In the genomic region with DNA sequence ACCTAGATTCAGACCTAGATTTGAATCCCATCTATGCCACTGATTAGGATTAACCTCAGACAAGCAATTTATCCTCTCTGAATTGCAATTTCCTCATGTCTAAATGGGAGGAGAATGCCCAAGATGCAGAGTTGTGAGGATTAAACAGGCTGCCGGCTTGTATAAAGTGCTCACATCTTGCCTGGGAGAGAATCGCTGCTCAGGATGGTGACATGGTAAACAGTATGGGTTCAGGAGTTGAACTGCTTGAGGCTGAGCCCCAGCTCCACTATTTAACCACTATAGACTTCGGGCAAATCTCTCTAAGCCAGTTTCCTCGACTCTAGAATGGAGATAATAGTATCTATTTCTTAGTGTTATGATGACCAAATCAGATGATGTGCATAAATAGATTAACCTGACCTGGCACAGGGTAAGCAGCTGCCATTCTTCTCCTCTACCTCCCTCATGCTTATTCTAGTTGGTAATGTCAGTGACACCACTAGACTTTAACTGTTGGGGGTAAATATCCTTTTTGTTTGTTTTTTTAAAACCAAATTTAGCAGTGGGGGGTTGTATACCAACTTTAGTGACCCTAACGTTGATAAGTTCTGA, we compare ENCODE assay signal across 8 cellular contexts. TPM values are rescaled to one million over a fixed set of nuclear protein-coding genes. Genes with fewer than 3 reads are reported as not detected.
A peak's percentile ranks its signal among the peaks of the same experiment; 100 is the strongest.
DNase-seq lines count a peak whose midpoint lies in the region; ATAC-seq, FAIRE-seq and TF ChIP-seq lines count a peak whose summit lies in the region.

No MANE protein-coding gene starts in this region.

- peak; percentile 48 for FAIRE-seq in GM12891 (lab: Jason Lieb, UNC)

- intact Hi-C loops in prostate gland (cut with DNase I): loop anchor here (5.0 kb wide), 1 partner anchor 150 kb away; no protein-coding TSS in a partner anchor

- peaks cover 0 to 5% of the 10 kb centered on the region in 2 donors for H3K36me3 ChIP-seq in prostate gland

- H3K27me3 ChIP-seq in prostate gland (replicated peaks; ENCODE audit: insufficient read depth): no peaks in the 10 kb centered on the region

- H3K4me3 ChIP-seq in epithelial cell of proximal tubule (ENCODE audit: low read depth, low read length) (peak overlapping the region; percentile 47), prostate gland (no peak overlapping the region)

- peak overlapping the region; percentile 72 to 81 for H3K27ac ChIP-seq in prostate gland

- ATAC-seq in HG03439 (IDR thresholded peaks at IDR 0.05; ENCODE audit: unreplicated experiment) (no peak), GM18502 (IDR thresholded peaks at IDR 0.05; ENCODE audit: poor library complexity, unreplicated experiment) (no peak)

- H3K9me3 ChIP-seq in prostate gland: no peaks in the 10 kb centered on the region

- 21% methylated on average over 5 of the region's 5 CpGs for WGBS in prostate gland

- H3K4me1 ChIP-seq in prostate gland (replicated peaks): no peaks in the 10 kb centered on the region

- TF ChIP-seq POLR2A in GM12891 (IDR thresholded peaks at IDR 0.05; ENCODE audit: low read depth, low read length) (no peak), prostate gland (IDR thresholded peaks at IDR 0.05) (no peak)

- DNase-seq in GM12891 (ENCODE audit: insufficient read length, low spot score) (no peak), OCI-M1 (lab: John Stamatoyannopoulos, UW) (peak; percentile 74), epithelial cell of proximal tubule (ENCODE audit: low read depth) (no peak), prostate gland (ENCODE audit: low spot score) (no peak), NCI-H146 (lab: John Stamatoyannopoulos, UW) (no peak), HK-2 (ENCODE audit: unreplicated experiment) (no peak)

- TF ChIP-seq CTCF in epithelial cell of proximal tubule (conservative IDR thresholded peaks at IDR 0.05; ENCODE audit: low read depth, low read length): no peak
- TF ChIP-seq CTCF in prostate gland (IDR thresholded peaks at IDR 0.05): no peak

TF ChIP-seq in GM12891, 5 proteins besides CTCF, POLR2A, EP300 and RAD21:
- TF ChIP-seq TAF1 (IDR thresholded peaks at IDR 0.05; ENCODE audit: low read depth, low read length): no peak
- no peak for TF ChIP-seq POLR2AphosphoS5 (IDR thresholded peaks at IDR 0.05; ENCODE audit: low read depth, low read length)
- TF ChIP-seq SPI1 (IDR thresholded peaks at IDR 0.05; ENCODE audit: low read depth, low read length): no peak
- no peak for TF ChIP-seq POU2F2 (IDR thresholded peaks at IDR 0.05; ENCODE audit: low read depth, low read length)

RNA-seq across cellular contexts. Expression of gene RPL27, which starts 0.7 kb away (rescaled TPM):
- polyA plus RNA-seq in GM12891 (2012; ENCODE audit: low read depth, missing spikeins): 7,775 TPM
- total RNA-seq in epithelial cell of proximal tubule: 1,399 and 1,932 TPM in 2 replicates
- 1,000 to 10,000 TPM in 1 of 2 donors, 100 to 1,000 TPM in 1; 571 to 1,082 TPM for total RNA-seq in prostate gland

RNA-seq across cellular contexts. Expression of gene IFI35, which starts 9.1 kb away (rescaled TPM):
- polyA plus RNA-seq in GM12891 (2012; ENCODE audit: low read depth, missing spikeins): 69.4 TPM
- total RNA-seq in epithelial cell of proximal tubule (17.6 and 21.2 TPM in 2 replicates), prostate gland (10 to 100 TPM; 35.6 to 40.1 TPM)

RNA-seq across cellular contexts. Expression of gene RUNDC1, which starts 17.1 kb away (rescaled TPM):
- 6.9 TPM for polyA plus RNA-seq in GM12891 (2012; ENCODE audit: low read depth, missing spikeins)
- total RNA-seq in epithelial cell of proximal tubule (8.1 and 14.0 TPM in 2 replicates), prostate gland (10 to 100 TPM; 26.7 to 28.5 TPM)

RNA-seq across cellular contexts. Expression of gene PTGES3L, which starts 17.6 kb away (rescaled TPM):
- 2.0 TPM for polyA plus RNA-seq in GM12891 (2012; ENCODE audit: low read depth, missing spikeins)
- total RNA-seq in epithelial cell of proximal tubule: 1.3 and 2.5 TPM in 2 replicates
- total RNA-seq in prostate gland: 1 to 10 TPM; 3.4 to 3.9 TPM

RNA-seq across cellular contexts. Expression of gene VAT1, which starts 24.7 kb away (rescaled TPM):
- 13.0 TPM for polyA plus RNA-seq in GM12891 (2012; ENCODE audit: low read depth, missing spikeins)
- total RNA-seq in epithelial cell of proximal tubule (205 and 243 TPM in 2 replicates), prostate gland (100 to 1,000 TPM in 1 of 2 donors, 10 to 100 TPM in 1; 89.1 to 255 TPM)
